Comparison of ENCODE assay signal across 1 cellular context in the genomic region with DNA sequence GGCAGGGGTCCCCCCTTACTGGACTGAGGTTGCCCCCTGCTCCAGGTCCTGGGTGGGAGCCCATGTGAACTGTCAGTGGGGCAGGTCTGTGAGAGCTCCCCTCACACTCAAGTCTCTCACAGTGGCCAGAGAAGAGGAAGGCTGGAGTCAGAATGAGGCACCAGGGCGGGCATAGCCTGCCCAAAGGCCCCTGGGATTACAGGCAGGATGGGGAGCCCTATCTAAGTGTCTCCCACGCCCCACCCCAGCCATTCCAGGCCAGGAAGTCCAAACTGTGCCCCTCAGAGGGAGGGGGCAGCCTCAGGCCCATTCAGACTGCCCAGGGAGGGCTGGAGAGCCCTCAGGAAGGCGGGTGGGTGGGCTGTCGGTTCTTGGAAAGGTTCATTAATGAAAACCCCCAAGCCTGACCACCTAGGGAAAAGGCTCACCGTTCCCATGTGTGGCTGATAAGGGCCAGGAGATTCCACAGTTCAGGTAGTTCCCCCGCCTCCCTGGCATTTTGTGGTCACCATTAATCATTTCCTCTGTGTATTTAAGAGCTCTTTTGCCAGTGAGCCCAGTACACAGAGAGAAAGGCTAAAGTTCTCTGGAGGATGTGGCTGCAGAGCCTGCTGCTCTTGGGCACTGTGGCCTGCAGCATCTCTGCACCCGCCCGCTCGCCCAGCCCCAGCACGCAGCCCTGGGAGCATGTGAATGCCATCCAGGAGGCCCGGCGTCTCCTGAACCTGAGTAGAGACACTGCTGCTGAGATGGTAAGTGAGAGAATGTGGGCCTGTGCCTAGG.
TF ChIP-seq lines count a peak whose summit lies in the region.

Gene CSF2 (plus strand): TSS at position 559 of the 783 bp plus-strand sequence. CDS start 35 bp downstream, at position 594.

TF ChIP-seq in IMR-90, 13 proteins besides CTCF, POLR2A, EP300 and RAD21:
- no peak for TF ChIP-seq RCOR1 (IDR thresholded peaks at IDR 0.05; ENCODE audit: insufficient replicate concordance, low read length)
- TF ChIP-seq SMC3 (IDR thresholded peaks at IDR 0.05; ENCODE audit: low read depth, low read length) = no peak
- TF ChIP-seq MAFK (IDR thresholded peaks at IDR 0.05; ENCODE audit: low read depth, low read length) = no peak
- TF ChIP-seq NFE2L2 (IDR thresholded peaks at IDR 0.05; ENCODE audit: low read depth, low read length) = no peak
- TF ChIP-seq MXI1 (IDR thresholded peaks at IDR 0.05; ENCODE audit: borderline replicate concordance, low read depth, low read length) = no peak
- TF ChIP-seq, protein P1, sequence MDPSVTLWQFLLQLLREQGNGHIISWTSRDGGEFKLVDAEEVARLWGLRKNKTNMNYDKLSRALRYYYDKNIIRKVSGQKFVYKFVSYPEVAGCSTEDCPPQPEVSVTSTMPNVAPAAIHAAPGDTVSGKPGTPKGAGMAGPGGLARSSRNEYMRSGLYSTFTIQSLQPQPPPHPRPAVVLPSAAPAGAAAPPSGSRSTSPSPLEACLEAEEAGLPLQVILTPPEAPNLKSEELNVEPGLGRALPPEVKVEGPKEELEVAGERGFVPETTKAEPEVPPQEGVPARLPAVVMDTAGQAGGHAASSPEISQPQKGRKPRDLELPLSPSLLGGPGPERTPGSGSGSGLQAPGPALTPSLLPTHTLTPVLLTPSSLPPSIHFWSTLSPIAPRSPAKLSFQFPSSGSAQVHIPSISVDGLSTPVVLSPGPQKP (IDR thresholded peaks at IDR 0.05; ENCODE audit: borderline replicate concordance, low read depth, low read length) = no peak
- no peak for TF ChIP-seq FOS (IDR thresholded peaks at IDR 0.05; ENCODE audit: low read depth, low read length)
- TF ChIP-seq CEBPB (IDR thresholded peaks at IDR 0.05; ENCODE audit: low read depth, low read length) = no peak
